In the genomic region with DNA sequence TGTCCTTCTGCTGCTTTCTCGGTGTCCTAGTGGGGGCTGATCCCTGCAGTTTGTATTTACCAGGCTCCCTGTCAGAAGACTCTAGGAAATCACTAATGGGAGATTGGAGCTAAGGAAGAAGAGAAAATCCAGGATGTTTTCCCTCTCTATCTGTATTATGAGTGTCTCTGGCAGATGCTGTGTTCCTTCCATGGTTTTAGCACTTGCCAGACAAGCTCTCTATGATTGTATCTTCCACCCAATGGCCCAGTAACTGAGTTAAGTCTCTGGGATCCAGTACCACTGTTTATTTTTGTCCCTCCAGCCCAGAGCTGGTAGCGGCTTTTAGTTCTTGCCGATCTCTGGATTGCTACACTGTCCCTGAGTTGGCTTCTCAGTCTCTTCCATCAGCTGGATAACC, we compare ENCODE assay signal across 15 cellular contexts.
A peak's percentile ranks its signal among the peaks of the same experiment; 100 is the strongest.
DNase-seq lines count a peak whose midpoint lies in the region; ATAC-seq and TF ChIP-seq lines count a peak whose summit lies in the region.
"Had no signal": no experiment of that assay in that cellular context is flagged by ENCODE, and none has a peak within 500 bp of the region (broad histone marks: within the 10 kb centered on the region; RNA-seq: fewer than 3 reads in every experiment).

No MANE protein-coding gene starts in this region.

- no peak overlapping the region for H3K9ac ChIP-seq in neural cell (ENCODE audit: low read length)
- H3K9ac ChIP-seq: BLaER1 treated with 17β-estradiol and CSF1 and Interleukin-3, amounts not matched to agents 10 nM and 100 nM had no signal

- H3K27me3 ChIP-seq in neural cell (ENCODE audit: insufficient read depth, low read depth, low read length): no peaks in the 10 kb centered on the region
- H3K27me3 ChIP-seq in right atrium auricular region: no peaks in the 10 kb centered on the region
- H3K27me3 ChIP-seq: BLaER1 treated with 17β-estradiol and CSF1 and Interleukin-3, amounts not matched to agents 10 nM and 100 nM had no signal

- H4K20me1 ChIP-seq in neural cell (ENCODE audit: insufficient read depth): no peaks in the 10 kb centered on the region
- H4K20me1 ChIP-seq: BLaER1 treated with 17β-estradiol and CSF1 and Interleukin-3, amounts not matched to agents 10 nM and 100 nM had no signal

- TF ChIP-seq POLR2A in GM18505 (IDR thresholded peaks at IDR 0.05; ENCODE audit: borderline replicate concordance, extremely low read depth, insufficient read depth, insufficient read length): no peak

- H3K4me3 ChIP-seq in neural cell (ENCODE audit: low read length) (no peak overlapping the region), right atrium auricular region (no peak overlapping the region)
- H3K4me3 ChIP-seq: BLaER1 treated with 17β-estradiol and CSF1 and Interleukin-3, amounts not matched to agents 10 nM and 100 nM had no signal

- H3K4me2 ChIP-seq in neural cell (ENCODE audit: low read length): no peak overlapping the region
- H3K4me2 ChIP-seq: BLaER1 treated with 17β-estradiol and CSF1 and Interleukin-3, amounts not matched to agents 10 nM and 100 nM had no signal

- TF ChIP-seq CTCF in neural cell (IDR thresholded peaks at IDR 0.05; ENCODE audit: poor library complexity, severe bottlenecking): no peak
- no peak for TF ChIP-seq CTCF in right atrium auricular region (IDR thresholded peaks at IDR 0.05)

- DNase-seq in SK-N-DZ (ENCODE audit: low spot score): peak; percentile 74
- no peak for DNase-seq in right atrium auricular region (ENCODE audit: low spot score)
- DNase-seq in effector CD8-positive, alpha-beta T cell (lab: John Stamatoyannopoulos, UW): no peak
- DNase-seq: 8988T; ACHN; Caco-2; Calu3; CD4-positive, alpha-beta T cell; CD8-positive, alpha-beta T cell; DMS79 treated with DMSO at 0.1 percent for 48 hours; GF-D8 had no signal

- ATAC-seq in GM18505 (IDR thresholded peaks at IDR 0.05; ENCODE audit: unreplicated experiment): no peak
- ATAC-seq: CD8-positive, alpha-beta T cell had no signal

- no peak for TF ChIP-seq EP300 in neural cell (conservative IDR thresholded peaks at IDR 0.05; ENCODE audit: poor library complexity, severe bottlenecking)

- no peaks in the 10 kb centered on the region for H3K9me2 ChIP-seq in neural cell (ENCODE audit: insufficient read depth, low read length)

- H3K27ac ChIP-seq in neural cell (ENCODE audit: low read length): peak overlapping the region; percentile 62
- no peak overlapping the region for H3K27ac ChIP-seq in right atrium auricular region
- H3K27ac ChIP-seq: BLaER1 treated with 17β-estradiol and CSF1 and Interleukin-3, amounts not matched to agents 10 nM and 100 nM; C4-2B had no signal

- H3K9me3 ChIP-seq in neural cell (ENCODE audit: low read length): peaks cover 3% of the 10 kb centered on the region
- H3K9me3 ChIP-seq in right atrium auricular region: no peaks in the 10 kb centered on the region
- H3K9me3 ChIP-seq: Caco-2 had no signal

- H3K36me3 ChIP-seq in neural cell (ENCODE audit: insufficient read depth, low read length) (no peaks in the 10 kb centered on the region), right atrium auricular region (no peaks in the 10 kb centered on the region)
- H3K36me3 ChIP-seq: BLaER1 treated with 17β-estradiol and CSF1 and Interleukin-3, amounts not matched to agents 10 nM and 100 nM had no signal

- H3K4me1 ChIP-seq in right atrium auricular region: no peaks in the 10 kb centered on the region
- H3K4me1 ChIP-seq: BLaER1 treated with 17β-estradiol and CSF1 and Interleukin-3, amounts not matched to agents 10 nM and 100 nM; Caco-2 had no signal

- H3F3A ChIP-seq in neural cell (ENCODE audit: insufficient read depth, low read length, poor library complexity, severe bottlenecking): no peaks in the 10 kb centered on the region

- H3K79me2 ChIP-seq in neural cell (replicated peaks; ENCODE audit: insufficient read depth, low read length): no peaks in the 10 kb centered on the region

- no peak for TF ChIP-seq RAD21 in neural cell (conservative IDR thresholded peaks at IDR 0.05)

- H2AFZ ChIP-seq in neural cell (ENCODE audit: low read depth, low read length): no peak overlapping the region

TF ChIP-seq in neural cell, 6 proteins besides CTCF, POLR2A, EP300 and RAD21:
- TF ChIP-seq, protein P1, sequence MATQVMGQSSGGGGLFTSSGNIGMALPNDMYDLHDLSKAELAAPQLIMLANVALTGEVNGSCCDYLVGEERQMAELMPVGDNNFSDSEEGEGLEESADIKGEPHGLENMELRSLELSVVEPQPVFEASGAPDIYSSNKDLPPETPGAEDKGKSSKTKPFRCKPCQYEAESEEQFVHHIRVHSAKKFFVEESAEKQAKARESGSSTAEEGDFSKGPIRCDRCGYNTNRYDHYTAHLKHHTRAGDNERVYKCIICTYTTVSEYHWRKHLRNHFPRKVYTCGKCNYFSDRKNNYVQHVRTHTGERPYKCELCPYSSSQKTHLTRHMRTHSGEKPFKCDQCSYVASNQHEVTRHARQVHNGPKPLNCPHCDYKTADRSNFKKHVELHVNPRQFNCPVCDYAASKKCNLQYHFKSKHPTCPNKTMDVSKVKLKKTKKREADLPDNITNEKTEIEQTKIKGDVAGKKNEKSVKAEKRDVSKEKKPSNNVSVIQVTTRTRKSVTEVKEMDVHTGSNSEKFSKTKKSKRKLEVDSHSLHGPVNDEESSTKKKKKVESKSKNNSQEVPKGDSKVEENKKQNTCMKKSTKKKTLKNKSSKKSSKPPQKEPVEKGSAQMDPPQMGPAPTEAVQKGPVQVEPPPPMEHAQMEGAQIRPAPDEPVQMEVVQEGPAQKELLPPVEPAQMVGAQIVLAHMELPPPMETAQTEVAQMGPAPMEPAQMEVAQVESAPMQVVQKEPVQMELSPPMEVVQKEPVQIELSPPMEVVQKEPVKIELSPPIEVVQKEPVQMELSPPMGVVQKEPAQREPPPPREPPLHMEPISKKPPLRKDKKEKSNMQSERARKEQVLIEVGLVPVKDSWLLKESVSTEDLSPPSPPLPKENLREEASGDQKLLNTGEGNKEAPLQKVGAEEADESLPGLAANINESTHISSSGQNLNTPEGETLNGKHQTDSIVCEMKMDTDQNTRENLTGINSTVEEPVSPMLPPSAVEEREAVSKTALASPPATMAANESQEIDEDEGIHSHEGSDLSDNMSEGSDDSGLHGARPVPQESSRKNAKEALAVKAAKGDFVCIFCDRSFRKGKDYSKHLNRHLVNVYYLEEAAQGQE (IDR thresholded peaks at IDR 0.05; ENCODE audit: borderline replicate concordance): peak; percentile 11
- TF ChIP-seq SMC3 (conservative IDR thresholded peaks at IDR 0.05; ENCODE audit: poor library complexity): no peak
